Comparison of ENCODE assay signal across 2 cellular contexts in genomic region chr5:159509002-159509660, GRCh38.
TF ChIP-seq lines count a peak whose summit lies in the region.

No MANE protein-coding gene starts in this region.

TF ChIP-seq in A549, 52 proteins besides CTCF, POLR2A, EP300 and RAD21 (continued from another document):
- TF ChIP-seq USF2 (IDR thresholded peaks at IDR 0.05) (peak; percentile 81), BHLHE40 (IDR thresholded peaks at IDR 0.05; ENCODE audit: low read depth, low read length) (no peak)

TF ChIP-seq in H1, 55 proteins besides CTCF, POLR2A, EP300 and RAD21 (continued from another document):
- TF ChIP-seq TAF7 (optimal IDR thresholded peaks at IDR 0.05; ENCODE audit: borderline replicate concordance, low read depth, low read length), result no peak
- 0 out of 2 replicates have a peak, but pooled peaks have one; percentile 16 for TF ChIP-seq USF2 (IDR thresholded peaks at IDR 0.05; ENCODE audit: low read length)
- TF ChIP-seq TBP (IDR thresholded peaks at IDR 0.05; ENCODE audit: low read depth, low read length), result no peak
- TF ChIP-seq SP1 (IDR thresholded peaks at IDR 0.05; ENCODE audit: low read depth, low read length), result no peak
- TF ChIP-seq JUND (IDR thresholded peaks at IDR 0.05; ENCODE audit: low read length), result no peak
- no peak for TF ChIP-seq SUZ12 (IDR thresholded peaks at IDR 0.05; ENCODE audit: low read length)
